ENCODE assay signal across 10 cellular contexts in genomic region chr6:170279977-170280688, GRCh38. TPM values are rescaled to one million over a fixed set of nuclear protein-coding genes. Genes with fewer than 3 reads are reported as not detected.
DNase-seq lines count a peak whose midpoint lies in the region; ATAC-seq, FAIRE-seq and TF ChIP-seq lines count a peak whose summit lies in the region.
"Had no signal": no experiment of that assay in that cellular context is flagged by ENCODE, and none has a peak within 500 bp of the region (broad histone marks: within the 10 kb centered on the region; RNA-seq: fewer than 3 reads in every experiment).

No MANE protein-coding gene starts in this region.

- no peak overlapping the region for H4K91ac ChIP-seq in neuronal stem cell (ENCODE audit: low read depth, low read length, poor library complexity)

- H3K9me3 Mint-ChIP-seq in activated T-cell treated with anti-CD3 and anti-CD28 coated beads, Interleukin-2, amount 50 U/mL, for 24 hours, result no peaks in the 10 kb centered on the region

- DNase-seq in COLO668 (lab: John Stamatoyannopoulos, UW; ENCODE audit: unreplicated experiment) (peak; percentile 87), NCI-H1694 (lab: John Stamatoyannopoulos, UW) (peak; percentile 10), left ventricle myocardium inferior (peak; percentile 67), small intestine (peak; percentile 91), OCI-M1 (lab: John Stamatoyannopoulos, UW) (no peak), neuronal stem cell (ENCODE audit: low spot score) (no peak)
- DNase-seq in activated T-cell treated with anti-CD3 and anti-CD28 coated beads, Interleukin-2, amount 50 U/mL, for 24 hours, result peak; percentile 70

- no peak overlapping the region for H2BK5ac ChIP-seq in neuronal stem cell (ENCODE audit: low read length)

- intact Hi-C loops in left ventricle myocardium inferior (cut with micrococcal nuclease), result no loop called here

- no peak overlapping the region for H3K23ac ChIP-seq in neuronal stem cell (ENCODE audit: low read depth, low read length, poor library complexity)

- ATAC-seq in GM21360 (IDR thresholded peaks at IDR 0.05; ENCODE audit: unreplicated experiment), result peak; percentile 82

- H3K4me3 Mint-ChIP-seq in activated T-cell treated with anti-CD3 and anti-CD28 coated beads, Interleukin-2, amount 50 U/mL, for 24 hours, result peak overlapping the region; percentile 66

- peaks cover 11% of the 10 kb centered on the region for H3K79me1 ChIP-seq in neuronal stem cell (ENCODE audit: low read depth, low read length)

- H3K4me2 ChIP-seq in neuronal stem cell (ENCODE audit: insufficient read depth, low read length, poor library complexity, severe bottlenecking), result no peak overlapping the region
- H3K4me2 ChIP-seq: KMS-11 had no signal

- no peak for FAIRE-seq in small intestine (lab: Jason Lieb, UNC)
- FAIRE-seq: islet of Langerhans had no signal

- H3K14ac ChIP-seq in neuronal stem cell (ENCODE audit: low read length), result no peak overlapping the region

- H3K9ac ChIP-seq in neuronal stem cell (ENCODE audit: low read depth, low read length, poor library complexity), result no peak overlapping the region
- H3K9ac ChIP-seq: KMS-11 had no signal

- peaks cover 9% of the 10 kb centered on the region for H3K27me3 Mint-ChIP-seq in activated T-cell treated with anti-CD3 and anti-CD28 coated beads, Interleukin-2, amount 50 U/mL, for 24 hours

- no peak overlapping the region for H2AFZ ChIP-seq in neuronal stem cell (ENCODE audit: low read length)

- 16 to 52% (median 33%) methylated on average over 36 of the region's 36 CpGs for WGBS in small intestine, 3 donors
- WGBS in neuronal stem cell (ENCODE audit: extremely low coverage in 2 of 2, insufficient read length in 2 of 2, insufficient replicate concordance in 1 of 2), 2 donors, result no CpG with 5 or more reads among the region's 36 CpGs

- H3K4ac ChIP-seq in neuronal stem cell (ENCODE audit: low read length), result no peak overlapping the region

- H2AK5ac ChIP-seq in neuronal stem cell (ENCODE audit: low read depth, low read length), result no peak overlapping the region

- H3K36me3 Mint-ChIP-seq in activated T-cell treated with anti-CD3 and anti-CD28 coated beads, Interleukin-2, amount 50 U/mL, for 24 hours (ENCODE audit: low read depth), result no peaks in the 10 kb centered on the region

- H3K27ac ChIP-seq in left ventricle myocardium inferior (replicated peaks) (peak overlapping the region; percentile 80), small intestine (ENCODE audit: low read depth in 1 of 2, low read length in 1 of 2) (peak overlapping the region; percentile 67 to 80), neuronal stem cell (replicated peaks; ENCODE audit: low read length) (no peak overlapping the region)
- H3K27ac ChIP-seq: KMS-11 had no signal

- H3K4me1 Mint-ChIP-seq in activated T-cell treated with anti-CD3 and anti-CD28 coated beads, Interleukin-2, amount 50 U/mL, for 24 hours (ENCODE audit: low read depth), result peaks cover 34% of the 10 kb centered on the region

- H4K8ac ChIP-seq in neuronal stem cell (ENCODE audit: low read depth, low read length), result no peak overlapping the region

- H3K4me1 ChIP-seq in left ventricle myocardium inferior, result peaks cover 54% of the 10 kb centered on the region
- no peaks in the 10 kb centered on the region for H3K4me1 ChIP-seq in small intestine (ENCODE audit: control insufficient read depth in 2 of 2, insufficient read depth in 1 of 2, low read depth in 1 of 2, low read length in 1 of 2)
- peaks cover under 1 to 1% of the 10 kb centered on the region in 2 donors for H3K4me1 ChIP-seq in neuronal stem cell (ENCODE audit: control insufficient read depth in 2 of 2, insufficient read depth in 1 of 2, low read depth in 1 of 2, low read length in 2 of 2)

- H3K18ac ChIP-seq in neuronal stem cell (ENCODE audit: low read length), result no peak overlapping the region

- no peak overlapping the region for H2BK12ac ChIP-seq in neuronal stem cell (ENCODE audit: low read length)

- H3K4me3 ChIP-seq in left ventricle myocardium inferior (peak overlapping the region; percentile 57), small intestine (ENCODE audit: low read depth in 1 of 2, low read length in 2 of 2) (peak overlapping the region in 1 of 2 donors; percentile 36), neuronal stem cell (ENCODE audit: low read length in 2 of 2) (no peak overlapping the region)

- peak overlapping the region; percentile 78 for H3K27ac Mint-ChIP-seq in activated T-cell treated with anti-CD3 and anti-CD28 coated beads, Interleukin-2, amount 50 U/mL, for 24 hours

- TF ChIP-seq CTCF in left ventricle myocardium inferior (IDR thresholded peaks at IDR 0.05; ENCODE audit: borderline replicate concordance), result no peak

- H3K9me3 ChIP-seq in left ventricle myocardium inferior (replicated peaks), result no peaks in the 10 kb centered on the region
- no peaks in the 10 kb centered on the region for H3K9me3 ChIP-seq in small intestine (ENCODE audit: control insufficient read depth, low read depth)
- no peaks in the 10 kb centered on the region for H3K9me3 ChIP-seq in neuronal stem cell (replicated peaks in 1 of 2; ENCODE audit: control insufficient read depth in 2 of 2, insufficient read depth in 1 of 2, low read depth in 1 of 2, low read length in 2 of 2)

- H3K27me3 ChIP-seq in left ventricle myocardium inferior (ENCODE audit: low read depth) (no peaks in the 10 kb centered on the region), small intestine (ENCODE audit: control insufficient read depth in 2 of 2, insufficient read depth in 2 of 2, low read length in 2 of 2) (no peaks in the 10 kb centered on the region), neuronal stem cell (ENCODE audit: control insufficient read depth in 3 of 3, insufficient read depth in 3 of 3, low read depth in 1 of 3, low read length in 3 of 3) (peaks cover 0 to 4% (median 0%) of the 10 kb centered on the region in 3 experiments)

- H3K36me3 ChIP-seq in left ventricle myocardium inferior (peaks cover 29% of the 10 kb centered on the region), small intestine (ENCODE audit: control insufficient read depth in 2 of 2, insufficient read depth in 2 of 2, low read length in 2 of 2) (no peaks in the 10 kb centered on the region), neuronal stem cell (replicated peaks in 1 of 2; ENCODE audit: control insufficient read depth in 2 of 2, insufficient read depth in 2 of 2, low read length in 2 of 2) (peaks cover 32 to 37% of the 10 kb centered on the region in 2 donors)

- no peak overlapping the region for H2BK120ac ChIP-seq in neuronal stem cell (ENCODE audit: low read depth, low read length)

- H2BK15ac ChIP-seq in neuronal stem cell (ENCODE audit: low read length), result no peak overlapping the region

RNA-seq across cellular contexts. Expression of gene DLL1, which starts 10.7 kb away (rescaled TPM):
- total RNA-seq in left ventricle myocardium inferior, result 11.7 TPM
- 10 to 100 TPM in 1 of 3 donors, 1 to 10 TPM in 1, under 1 TPM in 1; 0.81 to 16.5 (median 1.8) TPM for polyA plus RNA-seq in small intestine
- polyA plus RNA-seq in neuronal stem cell (2013, experiment 1 of 2), result 66.9 TPM
- 67.5 TPM for polyA plus RNA-seq in neuronal stem cell (2013, experiment 2 of 2)

RNA-seq across cellular contexts. Expression of gene FAM120B, which starts 26.4 kb away (rescaled TPM):
- 20.1 TPM for total RNA-seq in left ventricle myocardium inferior
- polyA plus RNA-seq in small intestine, result 10 to 100 TPM in 2 of 3 donors, 1 to 10 TPM in 1; 6.5 to 11.0 (median 10.2) TPM
- polyA plus RNA-seq in neuronal stem cell (2013, experiment 1 of 2), result 18.0 TPM
- polyA plus RNA-seq in neuronal stem cell (2013, experiment 2 of 2), result 17.8 TPM

Comparison
In these comparisons a context has a peak if more than half of its experiments do, and no peak if none do; other contexts are left out.
1. DNase-seq: peak in COLO668 (single experiment), NCI-H1694 (single experiment), activated T-cell treated with anti-CD3 and anti-CD28 coated beads, Interleukin-2, amount 50 U/mL, for 24 hours (single experiment), left ventricle myocardium inferior (single experiment) and small intestine (single experiment); none in OCI-M1 (single experiment) and neuronal stem cell (single experiment).